In the genomic region with DNA sequence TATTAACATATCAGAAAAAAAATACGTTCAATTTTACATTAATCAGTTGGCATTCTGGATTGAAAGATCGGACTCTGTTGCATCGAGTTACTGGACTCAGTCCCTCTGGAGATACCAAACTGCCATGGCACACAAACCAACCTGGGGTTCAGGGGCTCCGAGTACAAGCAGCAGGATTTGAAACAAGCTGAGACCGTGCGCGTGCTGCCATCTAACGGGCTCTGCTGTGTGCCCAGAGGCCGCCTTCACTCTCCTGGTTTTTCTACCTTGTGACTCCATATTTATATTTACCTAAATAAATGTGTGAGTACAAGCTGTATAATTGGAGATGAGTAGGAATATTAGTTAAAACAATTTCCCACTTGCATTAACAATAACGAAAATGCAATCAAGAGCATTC, we compare ENCODE assay signal across 10 cellular contexts. TPM values are rescaled to one million over a fixed set of nuclear protein-coding genes. Genes with fewer than 3 reads are reported as not detected.
DNase-seq lines count a peak whose midpoint lies in the region; ATAC-seq, FAIRE-seq and TF ChIP-seq lines count a peak whose summit lies in the region.
"Had no signal": no experiment of that assay in that cellular context is flagged by ENCODE, and none has a peak within 500 bp of the region (broad histone marks: within the 10 kb centered on the region; RNA-seq: fewer than 3 reads in every experiment).

No MANE protein-coding gene starts in this region.

- no peaks in the 10 kb centered on the region for H3K4me1 Mint-ChIP-seq in immature natural killer cell

- H2BK20ac ChIP-seq in IMR-90 (ENCODE audit: low read depth, low read length) = no peak overlapping the region

- peak overlapping the region; percentile 32 for H2AFZ ChIP-seq in IMR-90 (replicated peaks; ENCODE audit: low read length, poor library complexity)

- no peak overlapping the region for H2BK120ac ChIP-seq in IMR-90 (ENCODE audit: low read depth, low read length)

- TF ChIP-seq CTCF in IMR-90 (conservative IDR thresholded peaks at IDR 0.05; ENCODE audit: low read depth, low read length) (no peak), VCaP (conservative IDR thresholded peaks at IDR 0.05) (peak; percentile 69), kidney epithelial cell (IDR thresholded peaks at IDR 0.05; ENCODE audit: insufficient read depth, low read length, poor library complexity, severe bottlenecking) (peak; percentile 55)

- H2AK9ac ChIP-seq in IMR-90 (replicated peaks; ENCODE audit: low read depth, low read length, poor library complexity) = no peak overlapping the region

- no peak overlapping the region for H3K4me3 Mint-ChIP-seq in immature natural killer cell
- H3K4me3 Mint-ChIP-seq: naive thymus-derived CD4-positive, alpha-beta T cell had no signal

- TF ChIP-seq RAD21 in IMR-90 (IDR thresholded peaks at IDR 0.05; ENCODE audit: low read length) = no peak

- 0% methylated on average over 1 of the region's 10 CpGs; no CpG with 5 or more reads in 1 of the 2 experiments for WGBS in IMR-90 (ENCODE audit: extremely low coverage in 2 of 2, insufficient read length in 1 of 2), 2 experiments

- H3K36me3 ChIP-seq in IMR-90 (ENCODE audit: control insufficient read depth, insufficient read depth, low read length) = no peaks in the 10 kb centered on the region
- H3K36me3 ChIP-seq in kidney epithelial cell (ENCODE audit: control insufficient read depth, insufficient read depth, low read length) = no peaks in the 10 kb centered on the region

- no peak overlapping the region for H3K4me3 ChIP-seq in IMR-90 (ENCODE audit: insufficient read depth, low read depth, low read length)
- no peak overlapping the region for H3K4me3 ChIP-seq in kidney epithelial cell (ENCODE audit: low read depth, low read length)

- H3K9me3 Mint-ChIP-seq in immature natural killer cell = no peaks in the 10 kb centered on the region
- H3K9me3 Mint-ChIP-seq: naive thymus-derived CD4-positive, alpha-beta T cell had no signal

- no peak overlapping the region for H2AK5ac ChIP-seq in IMR-90 (ENCODE audit: low read depth, low read length)

- H3K9me3 ChIP-seq in IMR-90 (ENCODE audit: control insufficient read depth, insufficient read depth, low read length) = no peaks in the 10 kb centered on the region

- peaks cover 0 to 8% (median 5%) of the 10 kb centered on the region in 3 donors for H3K27me3 Mint-ChIP-seq in immature natural killer cell (ENCODE audit: low read depth in 3 of 3)

- no peaks in the 10 kb centered on the region for H3K36me3 Mint-ChIP-seq in immature natural killer cell
- H3K36me3 Mint-ChIP-seq: naive thymus-derived CD4-positive, alpha-beta T cell had no signal

- no peaks in the 10 kb centered on the region for H3K27me3 ChIP-seq in IMR-90 (ENCODE audit: control insufficient read depth, insufficient read depth, low read length)
- H3K27me3 ChIP-seq in kidney epithelial cell (ENCODE audit: control insufficient read depth, insufficient read depth, low read length) = no peaks in the 10 kb centered on the region

- no peaks in the 10 kb centered on the region for H3K79me1 ChIP-seq in IMR-90 (ENCODE audit: low read depth in 1 of 2, low read length in 2 of 2)

- H3K4me1 ChIP-seq in IMR-90 (ENCODE audit: control insufficient read depth, insufficient read depth, low read length) = no peaks in the 10 kb centered on the region

- no peak overlapping the region for H3K27ac Mint-ChIP-seq in immature natural killer cell

- no peak for ATAC-seq in IMR-90 (ENCODE audit: low read depth)
- ATAC-seq in HG03432 (IDR thresholded peaks at IDR 0.05; ENCODE audit: unreplicated experiment) = no peak
- ATAC-seq: naive thymus-derived CD4-positive, alpha-beta T cell had no signal

- POLR2A ChIA-PET in IMR-90 (lab: Charles Lee; ENCODE audit: unreplicated experiment) = no interaction called here

- H3K9ac ChIP-seq in IMR-90 (ENCODE audit: low read depth, low read length) = no peak overlapping the region

- H4K20me1 ChIP-seq in IMR-90 (ENCODE audit: insufficient read depth, low read length) = no peaks in the 10 kb centered on the region

- H3K18ac ChIP-seq in IMR-90 (ENCODE audit: low read depth, low read length) = no peak overlapping the region

- CTCF ChIA-PET in IMR-90 (lab: Yijun Ruan, JAX) = interaction anchor here (0.5 to 0.7 kb wide), 3 partner anchors 94 to 1551 kb away, joined by 3 to 7 read pairs (median 4); no protein-coding TSS in a partner anchor

- FAIRE-seq in RCC 7860 (lab: Jason Lieb, UNC) = no peak

- H3K9me1 ChIP-seq in IMR-90 (ENCODE audit: insufficient read depth, low read length) = no peaks in the 10 kb centered on the region

- dilution Hi-C loops in IMR-90 (cut with HindIII; ENCODE audit: low sequenced_read_pairs, unreplicated experiment) = no loop called here

- no TSS peak for BruUV-seq in IMR-90 (replicated peaks; lab: Mats Ljungman, UMichigan)

- no peak overlapping the region for H4K5ac ChIP-seq in IMR-90 (ENCODE audit: low read depth, low read length)

- intact Hi-C loops in IMR-90 (cut with micrococcal nuclease) = loop anchor here (1.0 to 5.0 kb wide), 3 partner anchors 1371 to 1543 kb away; no protein-coding TSS in a partner anchor

- DNase-seq in COLO668 (lab: John Stamatoyannopoulos, UW; ENCODE audit: unreplicated experiment) = peak; percentile 5
- DNase-seq in IMR-90 = no peak
- no peak for DNase-seq in kidney epithelial cell (ENCODE audit: low read depth)
- DNase-seq in immature natural killer cell = no peak
- DNase-seq in RCC 7860 (ENCODE audit: low spot score) = no peak
- DNase-seq in NCI-H146 treated with DMSO at 0.1 percent for 48 hours (lab: John Stamatoyannopoulos, UW; ENCODE audit: unreplicated experiment) = no peak
- DNase-seq: NCI-H2171 had no signal

- H3K27ac ChIP-seq in IMR-90 (ENCODE audit: insufficient read depth, low read length) (no peak overlapping the region), VCaP (peak overlapping the region; percentile 62)

- H3K56ac ChIP-seq in IMR-90 (ENCODE audit: extremely low read depth, insufficient read depth, low read length) = no peak overlapping the region

- H3K23ac ChIP-seq in IMR-90 (ENCODE audit: low read depth, low read length) = no peak overlapping the region

- TF ChIP-seq POLR2A in IMR-90 (IDR thresholded peaks at IDR 0.05; ENCODE audit: low read depth, low read length) = no peak

- H2BK15ac ChIP-seq in IMR-90 (ENCODE audit: low read depth, low read length) = no peak overlapping the region

- no peak overlapping the region for H4K8ac ChIP-seq in IMR-90 (ENCODE audit: low read depth in 2 of 2, low read length in 2 of 2)

- no peak overlapping the region for H3K4ac ChIP-seq in IMR-90 (ENCODE audit: low read depth, low read length)

- in situ Hi-C loops in IMR-90 (cut with MboI; ENCODE audit: low sequenced_read_pairs) = loop anchor here (25.0 kb wide), 1 partner anchor 1362 kb away; no protein-coding TSS in a partner anchor

- no peak overlapping the region for H4K91ac ChIP-seq in IMR-90 (ENCODE audit: insufficient read depth, low read depth, low read length)

- no peak overlapping the region for H3K4me2 ChIP-seq in IMR-90 (ENCODE audit: low read depth, low read length)

- H3K14ac ChIP-seq in IMR-90 (replicated peaks; ENCODE audit: low read depth, low read length) = no peak overlapping the region

- no peak overlapping the region for H2BK5ac ChIP-seq in IMR-90 (ENCODE audit: low read depth, low read length, poor library complexity, severe bottlenecking)

TF ChIP-seq in IMR-90, 13 proteins besides CTCF, POLR2A, EP300 and RAD21:
- TF ChIP-seq MAZ (IDR thresholded peaks at IDR 0.05; ENCODE audit: borderline replicate concordance, low read depth, low read length) (no peak), NFE2L2 (IDR thresholded peaks at IDR 0.05; ENCODE audit: low read depth, low read length) (no peak), CEBPB (IDR thresholded peaks at IDR 0.05; ENCODE audit: low read depth, low read length) (no peak), MXI1 (IDR thresholded peaks at IDR 0.05; ENCODE audit: borderline replicate concordance, low read depth, low read length) (no peak), RFX5 (IDR thresholded peaks at IDR 0.05; ENCODE audit: low read depth, low read length) (no peak), SMC3 (IDR thresholded peaks at IDR 0.05; ENCODE audit: low read depth, low read length) (no peak), FOS (IDR thresholded peaks at IDR 0.05; ENCODE audit: low read depth, low read length) (no peak), BHLHE40 (IDR thresholded peaks at IDR 0.05; ENCODE audit: low read depth, low read length) (no peak), MAFK (IDR thresholded peaks at IDR 0.05; ENCODE audit: low read depth, low read length) (no peak), CHD1 (IDR thresholded peaks at IDR 0.05; ENCODE audit: low read depth, low read length) (no peak), RCOR1 (IDR thresholded peaks at IDR 0.05; ENCODE audit: insufficient replicate concordance, low read length) (no peak)
- TF ChIP-seq, protein P1, sequence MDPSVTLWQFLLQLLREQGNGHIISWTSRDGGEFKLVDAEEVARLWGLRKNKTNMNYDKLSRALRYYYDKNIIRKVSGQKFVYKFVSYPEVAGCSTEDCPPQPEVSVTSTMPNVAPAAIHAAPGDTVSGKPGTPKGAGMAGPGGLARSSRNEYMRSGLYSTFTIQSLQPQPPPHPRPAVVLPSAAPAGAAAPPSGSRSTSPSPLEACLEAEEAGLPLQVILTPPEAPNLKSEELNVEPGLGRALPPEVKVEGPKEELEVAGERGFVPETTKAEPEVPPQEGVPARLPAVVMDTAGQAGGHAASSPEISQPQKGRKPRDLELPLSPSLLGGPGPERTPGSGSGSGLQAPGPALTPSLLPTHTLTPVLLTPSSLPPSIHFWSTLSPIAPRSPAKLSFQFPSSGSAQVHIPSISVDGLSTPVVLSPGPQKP (IDR thresholded peaks at IDR 0.05; ENCODE audit: borderline replicate concordance, low read depth, low read length) = no peak
TF ChIP-seq in IMR-90: peak in this region for 0.

RNA-seq across cellular contexts. Expression of a gene that starts 48.2 kb away (rescaled TPM):
- total RNA-seq in IMR-90 (2012; rRNA removed) (583 and 637 TPM in 2 replicates), kidney epithelial cell (167 and 189 TPM in 2 replicates)
- polyA plus RNA-seq in IMR-90 (2012; rRNA removed) (465 and 520 TPM in 2 replicates), immature natural killer cell (100 to 1,000 TPM; 426 to 769 (median 538) TPM)
- polyA plus RNA-seq in IMR-90 (2012; cell fraction: cytosol; rRNA removed) = 66.9 and 122 TPM in 2 replicates
- polyA plus RNA-seq in IMR-90 (2012; cell fraction: nucleus; rRNA removed; ENCODE audit: low replicate concordance) = 22.6 and 233 TPM in 2 replicates
